In genomic region chr12:12541782-12542181, GRCh38 we compare ENCODE assay signal across 29 cellular contexts.
"Had no signal": no experiment of that assay in that cellular context is flagged by ENCODE, and none has a peak within 500 bp of the region (broad histone marks: within the 10 kb centered on the region; RNA-seq: fewer than 3 reads in every experiment).

No MANE protein-coding gene starts in this region.

- H3K27me3 ChIP-seq: neural progenitor cell, ovary, right lobe of liver, sigmoid colon, suprapubic skin, testis, tibial artery, transverse colon, upper lobe of right lung, uterus had no signal

- FAIRE-seq: small intestine had no signal

- H3K9me3 Mint-ChIP-seq: natural killer cell; nephron; neural progenitor cell; stimulated activated effector memory CD8-positive, alpha-beta T cell treated with anti-CD3 and anti-CD28 coated beads, Interleukin-12 subunit alpha, Interleukin-12 subunit beta, amount 100 ng/mL, for 72 hours; stimulated activated naive CD8-positive, alpha-beta T cell treated with anti-CD3 and anti-CD28 coated beads, Interleukin-15, amount 100 ng/mL, for 72 hours; type B pancreatic cell had no signal

- H3K4me3 Mint-ChIP-seq: natural killer cell; nephron; neural progenitor cell; stimulated activated effector memory CD8-positive, alpha-beta T cell treated with anti-CD3 and anti-CD28 coated beads, Interleukin-12 subunit alpha, Interleukin-12 subunit beta, amount 100 ng/mL, for 72 hours; stimulated activated naive B cell treated with anti-CD40 and anti-IgM and Interleukin-4, amounts not matched to agents 10 μg/mL and 1 μg/mL and 100 μg/mL, for 72 hours; stimulated activated naive CD8-positive, alpha-beta T cell treated with anti-CD3 and anti-CD28 coated beads, Interleukin-15, amount 100 ng/mL, for 72 hours; type B pancreatic cell had no signal

- H3K27ac ChIP-seq: neural progenitor cell, ovary, parathyroid adenoma, psoas muscle, right lobe of liver, sigmoid colon, suprapubic skin, testis, tibial artery, transverse colon, upper lobe of right lung, uterus had no signal

- H3K4me1 Mint-ChIP-seq: nephron, neural progenitor cell had no signal

- H3K9me3 ChIP-seq: ovary, psoas muscle, right lobe of liver, sigmoid colon, suprapubic skin, testis, tibial artery, transverse colon, upper lobe of right lung, uterus had no signal

- H2AFZ ChIP-seq: neural progenitor cell, parathyroid adenoma had no signal

- ATAC-seq: natural killer cell; psoas muscle; right cardiac atrium; stimulated activated effector memory CD8-positive, alpha-beta T cell treated with anti-CD3 and anti-CD28 coated beads, Interleukin-12 subunit alpha, Interleukin-12 subunit beta, amount 100 ng/mL, for 72 hours; stimulated activated naive B cell treated with anti-CD40 and anti-IgM and Interleukin-4, amounts not matched to agents 10 μg/mL and 1 μg/mL and 100 μg/mL, for 72 hours; stimulated activated naive CD8-positive, alpha-beta T cell treated with anti-CD3 and anti-CD28 coated beads, Interleukin-15, amount 100 ng/mL, for 72 hours; stimulated activated naive CD8-positive, alpha-beta T cell treated with anti-CD3 and anti-CD28 coated beads, Interleukin-15, Interleukin-2, amounts not matched to agents 100 U/mL and 50 U/mL, for 24 hours; upper lobe of right lung had no signal

- H3K27me3 Mint-ChIP-seq: progenitor cell of endocrine pancreas; stimulated activated naive B cell treated with anti-CD40 and anti-IgM and Interleukin-4, amounts not matched to agents 10 μg/mL and 1 μg/mL and 100 μg/mL, for 72 hours; stimulated activated naive CD8-positive, alpha-beta T cell treated with anti-CD3 and anti-CD28 coated beads, Interleukin-15, amount 100 ng/mL, for 72 hours; type B pancreatic cell had no signal

- H3K4me2 ChIP-seq: neural progenitor cell had no signal

- H3K36me3 ChIP-seq: neural progenitor cell, ovary, sigmoid colon, suprapubic skin, tibial artery, transverse colon, upper lobe of right lung, uterus had no signal

- H3K27ac Mint-ChIP-seq: natural killer cell; nephron; neural progenitor cell; progenitor cell of endocrine pancreas; stimulated activated effector memory CD8-positive, alpha-beta T cell treated with anti-CD3 and anti-CD28 coated beads, Interleukin-12 subunit alpha, Interleukin-12 subunit beta, amount 100 ng/mL, for 72 hours; stimulated activated naive B cell treated with anti-CD40 and anti-IgM and Interleukin-4, amounts not matched to agents 10 μg/mL and 1 μg/mL and 100 μg/mL, for 72 hours; stimulated activated naive CD8-positive, alpha-beta T cell treated with anti-CD3 and anti-CD28 coated beads, Interleukin-15, amount 100 ng/mL, for 72 hours; type B pancreatic cell had no signal

- H3K4me1 ChIP-seq: neural progenitor cell, parathyroid adenoma, suprapubic skin, testis, upper lobe of right lung, uterus had no signal

- H3K9ac ChIP-seq: neural progenitor cell, parathyroid adenoma had no signal

- DNase-seq: natural killer cell; occipital lobe; ovary; posterior cingulate gyrus; psoas muscle; right cardiac atrium; right lobe of liver; sigmoid colon; small intestine; stimulated activated CD4-positive, alpha-beta T cell treated with anti-CD3 and anti-CD28 coated beads, Interleukin-15, amount 100 ng/mL, for 24 hours; stimulated activated CD4-positive, alpha-beta T cell treated with anti-CD3 and anti-CD28 coated beads, Interleukin-2, amount 100 ng/mL, for 24 hours; stimulated activated CD4-positive, alpha-beta T cell treated with anti-CD3 and anti-CD28 coated beads, Interleukin-2, amount 100 ng/mL, for 48 hours; stimulated activated CD4-positive, alpha-beta T cell treated with anti-CD3 and anti-CD28 coated beads, Interleukin-4, amount 100 ng/mL, for 24 hours; stimulated activated naive B cell treated with anti-CD40 and anti-IgM and Interleukin-4, amounts not matched to agents 10 μg/mL and 1 μg/mL and 100 μg/mL, for 72 hours; stimulated activated naive CD8-positive, alpha-beta T cell treated with anti-CD3 and anti-CD28 coated beads, Interleukin-15, amount 100 ng/mL, for 72 hours; stimulated activated naive CD8-positive, alpha-beta T cell treated with anti-CD3 and anti-CD28 coated beads, Interleukin-15, Interleukin-2, amounts not matched to agents 100 U/mL and 50 U/mL, for 24 hours; substantia nigra; testis; tibial artery; transverse colon; upper lobe of right lung; uterus had no signal

- H3K4me3 ChIP-seq: neural progenitor cell, ovary, psoas muscle, right lobe of liver, sigmoid colon, suprapubic skin, testis, tibial artery, transverse colon, upper lobe of right lung, uterus had no signal

- H3K36me3 Mint-ChIP-seq: natural killer cell had no signal
